ENCODE assay signal across 1 cellular context in genomic region chr1:15188678-15189077, GRCh38.
A peak's percentile ranks its signal among the peaks of the same experiment; 100 is the strongest.
TF ChIP-seq lines count a peak whose summit lies in the region.

No MANE protein-coding gene starts in this region.

TF ChIP-seq in HEK293, 187 proteins besides CTCF, POLR2A, EP300 and RAD21 (continued from another document):
- peak; percentile 70 for TF ChIP-seq PRDM10 (tag by site-specific recombination; IDR thresholded peaks at IDR 0.05)
- peak; percentile 94 for TF ChIP-seq ZNF629 (tag by site-specific recombination; IDR thresholded peaks at IDR 0.05)
- TF ChIP-seq ZNF558 (tag by site-specific recombination; IDR thresholded peaks at IDR 0.05), result no peak
- TF ChIP-seq ZBTB21 (tag by site-specific recombination; IDR thresholded peaks at IDR 0.05), result peak; percentile 65; the same call in 1 of the 2 replicates
- TF ChIP-seq GLIS2 (tag by site-specific recombination; IDR thresholded peaks at IDR 0.05), result no peak
- TF ChIP-seq HIC1 (tag by site-specific recombination; IDR thresholded peaks at IDR 0.05), result peak; percentile 63; the same call in 1 of the 2 replicates
